Comparison of ENCODE assay signal across 15 cellular contexts in genomic region chr1:167375949-167376348, GRCh38.
A peak's percentile ranks its signal among the peaks of the same experiment; 100 is the strongest.
DNase-seq lines count a peak whose midpoint lies in the region; ATAC-seq and TF ChIP-seq lines count a peak whose summit lies in the region.
"Had no signal": no experiment of that assay in that cellular context is flagged by ENCODE, and none has a peak within 500 bp of the region (broad histone marks: within the 10 kb centered on the region; RNA-seq: fewer than 3 reads in every experiment).

No MANE protein-coding gene starts in this region.

- POLR2A ChIA-PET in HEK293 (lab: Yijun Ruan, JAX): no interaction called here

- ATAC-seq in HG03175 (IDR thresholded peaks at IDR 0.05; ENCODE audit: unreplicated experiment) (no peak), HG03439 (IDR thresholded peaks at IDR 0.05; ENCODE audit: unreplicated experiment) (no peak)
- ATAC-seq: CD8-positive, alpha-beta T cell had no signal

- TF ChIP-seq CTCF in HEK293 (tag by site-specific recombination; IDR thresholded peaks at IDR 0.05): no peak

- no peaks in the 10 kb centered on the region for H3K9me3 ChIP-seq in HEK293 (ENCODE audit: control insufficient read depth, insufficient read depth, low read depth, low read length)
- H3K9me3 ChIP-seq: Caco-2 had no signal

- peaks cover 0 to 7% of the 10 kb centered on the region in 2 experiments; a peak in 2 of 3 replicates for H3K36me3 ChIP-seq in HEK293 (ENCODE audit: control insufficient read depth in 2 of 2, insufficient read depth in 1 of 2, low read length in 2 of 2)

- no peak overlapping the region for H3K4me3 ChIP-seq in HEK293 (ENCODE audit: low read depth, low read length)
- H3K4me3 ChIP-seq: BLaER1 treated with 17β-estradiol and CSF1 and Interleukin-3, amounts not matched to agents 10 nM and 100 nM had no signal

- H3K4me1 ChIP-seq in HEK293 (ENCODE audit: control insufficient read depth, insufficient read depth, low read length): no peaks in the 10 kb centered on the region
- H3K4me1 ChIP-seq: BLaER1 treated with 17β-estradiol and CSF1 and Interleukin-3, amounts not matched to agents 10 nM and 100 nM had no signal

- CTCF ChIA-PET in HEK293 (lab: Yijun Ruan, JAX): no interaction called here

- DNase-seq in NCI-H82 (lab: John Stamatoyannopoulos, UW) (peak; percentile 27), NCI-H82 treated with DMSO at 0.1 percent for 48 hours (lab: John Stamatoyannopoulos, UW; ENCODE audit: unreplicated experiment) (no peak)
- DNase-seq: 8988T; ACHN; Caco-2; Calu3; CD4-positive, alpha-beta T cell; CD8-positive, alpha-beta T cell; DMS79 treated with DMSO at 0.1 percent for 48 hours; GF-D8 had no signal

- H3K27ac ChIP-seq in HEK293 (ENCODE audit: extremely low read depth, low read depth, low read length): no peak overlapping the region
- H3K27ac ChIP-seq: BLaER1 treated with 17β-estradiol and CSF1 and Interleukin-3, amounts not matched to agents 10 nM and 100 nM; C4-2B had no signal

TF ChIP-seq in HEK293, 187 proteins besides CTCF, POLR2A, EP300 and RAD21:
- TF ChIP-seq ZNF510 (tag by site-specific recombination; IDR thresholded peaks at IDR 0.05; ENCODE audit: insufficient replicate concordance) (no peak), ZNF10 (tag by site-specific recombination; IDR thresholded peaks at IDR 0.05) (no peak), ZNF211 (tag by site-specific recombination; IDR thresholded peaks at IDR 0.05; ENCODE audit: low read depth) (no peak), RBAK (tag by site-specific recombination; IDR thresholded peaks at IDR 0.05) (no peak)
- TF ChIP-seq, protein P1, sequence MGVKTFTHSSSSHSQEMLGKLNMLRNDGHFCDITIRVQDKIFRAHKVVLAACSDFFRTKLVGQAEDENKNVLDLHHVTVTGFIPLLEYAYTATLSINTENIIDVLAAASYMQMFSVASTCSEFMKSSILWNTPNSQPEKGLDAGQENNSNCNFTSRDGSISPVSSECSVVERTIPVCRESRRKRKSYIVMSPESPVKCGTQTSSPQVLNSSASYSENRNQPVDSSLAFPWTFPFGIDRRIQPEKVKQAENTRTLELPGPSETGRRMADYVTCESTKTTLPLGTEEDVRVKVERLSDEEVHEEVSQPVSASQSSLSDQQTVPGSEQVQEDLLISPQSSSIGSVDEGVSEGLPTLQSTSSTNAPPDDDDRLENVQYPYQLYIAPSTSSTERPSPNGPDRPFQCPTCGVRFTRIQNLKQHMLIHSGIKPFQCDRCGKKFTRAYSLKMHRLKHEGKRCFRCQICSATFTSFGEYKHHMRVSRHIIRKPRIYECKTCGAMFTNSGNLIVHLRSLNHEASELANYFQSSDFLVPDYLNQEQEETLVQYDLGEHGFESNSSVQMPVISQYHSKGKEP (tag by site-specific recombination; IDR thresholded peaks at IDR 0.05): 0 out of 2 replicates have a peak, but pooled peaks have one; percentile 4
TF ChIP-seq in HEK293: peak in this region for 1.
